In genomic region chr9:26643826-26644225, GRCh38 we compare ENCODE assay signal across 6 cellular contexts.
"Had no signal": no experiment of that assay in that cellular context is flagged by ENCODE, and none has a peak within 500 bp of the region (broad histone marks: within the 10 kb centered on the region; RNA-seq: fewer than 3 reads in every experiment).

No MANE protein-coding gene starts in this region.

- H3K4me1 Mint-ChIP-seq: IgD-negative memory B cell had no signal

- H3K4me3 ChIP-seq: K562 had no signal

- DNase-seq: KBM-7, KG1 had no signal

- FAIRE-seq: HTR-8/SVneo, K562 had no signal

- H3K27ac ChIP-seq: HL-60 had no signal

- H3K36me3 Mint-ChIP-seq: IgD-negative memory B cell had no signal

- ATAC-seq: K562 had no signal

- H3K4me3 Mint-ChIP-seq: IgD-negative memory B cell had no signal

- H3K27ac Mint-ChIP-seq: IgD-negative memory B cell had no signal

- H3K9me3 Mint-ChIP-seq: IgD-negative memory B cell had no signal
